15 cellular contexts compared by ENCODE assay signal in the genomic region with DNA sequence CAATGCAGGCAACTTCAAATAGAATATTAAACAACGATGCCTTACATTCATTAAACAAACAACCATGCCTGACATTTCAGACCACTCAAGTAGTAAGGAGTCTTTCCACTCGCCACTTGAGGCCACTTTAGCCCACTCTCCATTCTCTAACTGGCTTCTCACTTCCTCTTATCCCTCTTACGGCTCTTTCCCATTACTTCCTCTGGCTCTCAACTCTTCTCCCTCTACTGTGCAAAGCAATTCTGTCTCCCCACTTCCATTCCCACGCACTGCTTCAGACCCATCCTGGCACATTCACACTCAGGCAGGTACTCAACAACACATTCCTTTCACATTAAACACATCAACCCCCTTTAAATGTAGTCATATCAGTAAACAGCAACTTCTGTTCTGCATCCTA.
"Had no signal": no experiment of that assay in that cellular context is flagged by ENCODE, and none has a peak within 500 bp of the region (broad histone marks: within the 10 kb centered on the region; RNA-seq: fewer than 3 reads in every experiment).

No MANE protein-coding gene starts in this region.

- DNase-seq: activated CD4-positive, alpha-beta T cell treated with anti-CD3 and anti-CD28 coated beads, Interleukin-2, amount 10 ng/mL, durations not matched to agents 7 days and 5 days; activated CD4-positive, CD25-positive, alpha-beta regulatory T cell; activated CD8-positive, alpha-beta memory T cell treated with anti-CD3 and anti-CD28 coated beads for 24 hours; activated naive CD4-positive, alpha-beta T cell treated with anti-CD3 and anti-CD28 coated beads, Interleukin-2, amount 10 ng/mL, durations not matched to agents 7 days and 5 days; adrenal gland; foreskin keratinocyte; heart left ventricle; left colon; mesenchymal stem cell; nephron progenitor cell; sigmoid colon; stimulated activated naive CD8-positive, alpha-beta T cell treated with anti-CD3 and anti-CD28 coated beads, Interleukin-15, Interleukin-2, amounts not matched to agents 100 U/mL and 50 U/mL, for 24 hours; T-helper 2 cell had no signal

- H3K36me3 Mint-ChIP-seq: activated naive CD4-positive, alpha-beta T cell treated with anti-CD3 and anti-CD28 coated beads, Interleukin-2, amount 10 ng/mL, durations not matched to agents 7 days and 5 days had no signal

- H3K27me3 ChIP-seq: adrenal gland, foreskin keratinocyte, heart left ventricle, sigmoid colon, suprapubic skin had no signal

- H3K27ac ChIP-seq: adrenal gland, foreskin keratinocyte, heart left ventricle, sigmoid colon, suprapubic skin had no signal

- H3K27ac Mint-ChIP-seq: activated CD4-positive, alpha-beta T cell treated with anti-CD3 and anti-CD28 coated beads, Interleukin-2, amount 10 ng/mL, durations not matched to agents 7 days and 5 days; activated naive CD4-positive, alpha-beta T cell treated with anti-CD3 and anti-CD28 coated beads, Interleukin-2, amount 10 ng/mL, durations not matched to agents 7 days and 5 days; activated T-helper 17 cell treated with anti-CD3 and anti-CD28 coated beads, Interleukin-2, amount 50 U/mL, for 72 hours; nephron progenitor cell had no signal

- H3K27me3 Mint-ChIP-seq: activated naive CD4-positive, alpha-beta T cell treated with anti-CD3 and anti-CD28 coated beads, Interleukin-2, amount 10 ng/mL, durations not matched to agents 7 days and 5 days had no signal

- H3K4me1 ChIP-seq: foreskin keratinocyte, sigmoid colon, suprapubic skin had no signal

- H3K9me3 ChIP-seq: adrenal gland, heart left ventricle, sigmoid colon, suprapubic skin had no signal

- H3K4me3 Mint-ChIP-seq: activated CD4-positive, alpha-beta T cell treated with anti-CD3 and anti-CD28 coated beads, Interleukin-2, amount 10 ng/mL, durations not matched to agents 7 days and 5 days; activated naive CD4-positive, alpha-beta T cell treated with anti-CD3 and anti-CD28 coated beads, Interleukin-2, amount 10 ng/mL, durations not matched to agents 7 days and 5 days; activated T-helper 17 cell treated with anti-CD3 and anti-CD28 coated beads, Interleukin-2, amount 50 U/mL, for 72 hours; nephron progenitor cell had no signal

- ATAC-seq: activated T-helper 17 cell treated with anti-CD3 and anti-CD28 coated beads, Interleukin-2, amount 50 U/mL, for 72 hours; foreskin keratinocyte; heart left ventricle; left colon; stimulated activated naive CD8-positive, alpha-beta T cell treated with anti-CD3 and anti-CD28 coated beads, Interleukin-15, Interleukin-2, amounts not matched to agents 100 U/mL and 50 U/mL, for 24 hours had no signal

- H3K36me3 ChIP-seq: adrenal gland, heart left ventricle, sigmoid colon, suprapubic skin had no signal

- H3K9me3 Mint-ChIP-seq: activated CD4-positive, alpha-beta T cell treated with anti-CD3 and anti-CD28 coated beads, Interleukin-2, amount 10 ng/mL, durations not matched to agents 7 days and 5 days; activated naive CD4-positive, alpha-beta T cell treated with anti-CD3 and anti-CD28 coated beads, Interleukin-2, amount 10 ng/mL, durations not matched to agents 7 days and 5 days; activated T-helper 17 cell treated with anti-CD3 and anti-CD28 coated beads, Interleukin-2, amount 50 U/mL, for 72 hours had no signal

- H3K4me3 ChIP-seq: adrenal gland, heart left ventricle, sigmoid colon, suprapubic skin had no signal

- H3K4me1 Mint-ChIP-seq: activated CD4-positive, alpha-beta T cell treated with anti-CD3 and anti-CD28 coated beads, Interleukin-2, amount 10 ng/mL, durations not matched to agents 7 days and 5 days; activated naive CD4-positive, alpha-beta T cell treated with anti-CD3 and anti-CD28 coated beads, Interleukin-2, amount 10 ng/mL, durations not matched to agents 7 days and 5 days; activated T-helper 17 cell treated with anti-CD3 and anti-CD28 coated beads, Interleukin-2, amount 50 U/mL, for 72 hours; nephron progenitor cell had no signal
